Comparison of ENCODE assay signal across 30 cellular contexts in genomic region chr4:142100941-142101340, GRCh38.
DNase-seq lines count a peak whose midpoint lies in the region; ATAC-seq, FAIRE-seq and TF ChIP-seq lines count a peak whose summit lies in the region.
"Had no signal": no experiment of that assay in that cellular context is flagged by ENCODE, and none has a peak within 500 bp of the region (broad histone marks: within the 10 kb centered on the region; RNA-seq: fewer than 3 reads in every experiment).

No MANE protein-coding gene starts in this region.

- TF ChIP-seq CTCF in osteoblast (IDR thresholded peaks at IDR 0.05; ENCODE audit: extremely low read depth, low read depth, low read length), result no peak

- TF ChIP-seq POLR2A in GM12891 (IDR thresholded peaks at IDR 0.05; ENCODE audit: low read depth, low read length), result no peak

- no peak overlapping the region for H3K27ac ChIP-seq in osteoblast (ENCODE audit: low read depth, low read length)
- H3K27ac ChIP-seq: BLaER1 treated with 17β-estradiol and CSF1 and Interleukin-3, amounts not matched to agents 10 nM and 100 nM; RWPE1 had no signal

- no peaks in the 10 kb centered on the region for H3K79me2 ChIP-seq in osteoblast (ENCODE audit: insufficient read depth, low read length)

- no peaks in the 10 kb centered on the region for H3K9me3 Mint-ChIP-seq in activated naive CD4-positive, alpha-beta T cell treated with anti-CD3 and anti-CD28 coated beads, Interleukin-2, amount 50 U/mL, for 24 hours
- no peaks in the 10 kb centered on the region for H3K9me3 Mint-ChIP-seq in activated naive CD4-positive, alpha-beta T cell treated with anti-CD3 and anti-CD28 coated beads, Interleukin-2, amount 10 ng/mL, durations not matched to agents 7 days and 5 days
- H3K9me3 Mint-ChIP-seq in activated T-helper 17 cell treated with anti-CD3 and anti-CD28 coated beads, Interleukin-2, amount 50 U/mL, for 72 hours, result no peaks in the 10 kb centered on the region
- H3K9me3 Mint-ChIP-seq: CD8-positive, alpha-beta memory T cell had no signal

- no peak overlapping the region for H3K4me3 Mint-ChIP-seq in activated naive CD4-positive, alpha-beta T cell treated with anti-CD3 and anti-CD28 coated beads, Interleukin-2, amount 50 U/mL, for 24 hours
- no peak overlapping the region for H3K4me3 Mint-ChIP-seq in activated naive CD4-positive, alpha-beta T cell treated with anti-CD3 and anti-CD28 coated beads, Interleukin-2, amount 10 ng/mL, durations not matched to agents 7 days and 5 days
- no peak overlapping the region for H3K4me3 Mint-ChIP-seq in activated T-helper 17 cell treated with anti-CD3 and anti-CD28 coated beads, Interleukin-2, amount 50 U/mL, for 72 hours
- H3K4me3 Mint-ChIP-seq: CD8-positive, alpha-beta memory T cell had no signal

- H3K9me3 ChIP-seq in osteoblast (ENCODE audit: low read depth, low read length), result no peaks in the 10 kb centered on the region
- H3K9me3 ChIP-seq: BLaER1 treated with 17β-estradiol and CSF1 and Interleukin-3, amounts not matched to agents 10 nM and 100 nM had no signal

- H3K27ac Mint-ChIP-seq in activated naive CD4-positive, alpha-beta T cell treated with anti-CD3 and anti-CD28 coated beads, Interleukin-2, amount 50 U/mL, for 24 hours, result peak overlapping the region; percentile 5
- no peak overlapping the region for H3K27ac Mint-ChIP-seq in activated naive CD4-positive, alpha-beta T cell treated with anti-CD3 and anti-CD28 coated beads, Interleukin-2, amount 10 ng/mL, durations not matched to agents 7 days and 5 days
- H3K27ac Mint-ChIP-seq in activated T-helper 17 cell treated with anti-CD3 and anti-CD28 coated beads, Interleukin-2, amount 50 U/mL, for 72 hours, result peak overlapping the region; percentile 67

- H3K4me2 ChIP-seq in osteoblast (ENCODE audit: insufficient read depth, low read length), result no peak overlapping the region
- H3K4me2 ChIP-seq: BLaER1 treated with 17β-estradiol and CSF1 and Interleukin-3, amounts not matched to agents 10 nM and 100 nM had no signal

- CTCF ChIA-PET in activated naive CD4-positive, alpha-beta T cell treated with anti-CD3 and anti-CD28 coated beads, Interleukin-2, amount 10 ng/mL, durations not matched to agents 7 days and 5 days (lab: Charles Lee), result no interaction called here

- no peak for FAIRE-seq in GM12891 (lab: Jason Lieb, UNC)
- FAIRE-seq: A204.1, GM12892, H54, HepG2 had no signal

- no peak for DNase-seq in activated naive CD4-positive, alpha-beta T cell treated with anti-CD3 and anti-CD28 coated beads, Interleukin-2, amount 10 ng/mL, durations not matched to agents 7 days and 5 days
- DNase-seq in GM12891 (ENCODE audit: insufficient read length, low spot score) (no peak), osteoblast (ENCODE audit: insufficient read length, low spot score, missing footprints) (no peak), T-helper 9 cell (no peak)
- no peak for DNase-seq in stimulated activated CD4-positive, alpha-beta T cell treated with anti-CD3 and anti-CD28 coated beads, Interleukin-4, amount 100 ng/mL, for 1 hour
- DNase-seq: AML-193; CD8-positive, alpha-beta memory T cell; DMS 273 treated with DMSO at 0.1 percent for 48 hours; DMS79; EL; GDM1; Karpas-422; NCI-H1105; NCI-H1436 treated with DMSO at 0.1 percent for 48 hours; NCI-H187 treated with DMSO at 0.1 percent for 48 hours; NCI-H524 treated with DMSO at 0.1 percent for 48 hours; NCI-H774; NK-92 treated with Interleukin-12 subunit alpha and Interleukin-12 subunit beta, amount 100 ng/mL, for 24 hours; SHP77 treated with DMSO at 0.1 percent for 48 hours; SW 1271 had no signal

- H3K36me3 Mint-ChIP-seq in activated naive CD4-positive, alpha-beta T cell treated with anti-CD3 and anti-CD28 coated beads, Interleukin-2, amount 50 U/mL, for 24 hours, result peaks cover 24% of the 10 kb centered on the region
- H3K36me3 Mint-ChIP-seq in activated naive CD4-positive, alpha-beta T cell treated with anti-CD3 and anti-CD28 coated beads, Interleukin-2, amount 10 ng/mL, durations not matched to agents 7 days and 5 days, result peaks cover 41% of the 10 kb centered on the region
- H3K36me3 Mint-ChIP-seq in activated T-helper 17 cell treated with anti-CD3 and anti-CD28 coated beads, Interleukin-2, amount 50 U/mL, for 72 hours (ENCODE audit: low read depth), result peaks cover 63% of the 10 kb centered on the region

- H3K4me1 Mint-ChIP-seq in activated naive CD4-positive, alpha-beta T cell treated with anti-CD3 and anti-CD28 coated beads, Interleukin-2, amount 50 U/mL, for 24 hours, result peaks cover 17% of the 10 kb centered on the region
- H3K4me1 Mint-ChIP-seq in activated naive CD4-positive, alpha-beta T cell treated with anti-CD3 and anti-CD28 coated beads, Interleukin-2, amount 10 ng/mL, durations not matched to agents 7 days and 5 days, result no peaks in the 10 kb centered on the region
- H3K4me1 Mint-ChIP-seq in activated T-helper 17 cell treated with anti-CD3 and anti-CD28 coated beads, Interleukin-2, amount 50 U/mL, for 72 hours, result peaks cover 10% of the 10 kb centered on the region

- ATAC-seq in activated T-helper 17 cell treated with anti-CD3 and anti-CD28 coated beads, Interleukin-2, amount 50 U/mL, for 72 hours (replicated peaks), result no peak
- ATAC-seq in GM18870 (IDR thresholded peaks at IDR 0.05; ENCODE audit: unreplicated experiment), result no peak
- ATAC-seq: HepG2, Panc1 had no signal

- H3K27me3 ChIP-seq in osteoblast (ENCODE audit: insufficient read depth, low read length), result no peaks in the 10 kb centered on the region
- H3K27me3 ChIP-seq: BLaER1 treated with 17β-estradiol and CSF1 and Interleukin-3, amounts not matched to agents 10 nM and 100 nM had no signal

- no peaks in the 10 kb centered on the region for H3K27me3 Mint-ChIP-seq in activated naive CD4-positive, alpha-beta T cell treated with anti-CD3 and anti-CD28 coated beads, Interleukin-2, amount 50 U/mL, for 24 hours
- H3K27me3 Mint-ChIP-seq in activated naive CD4-positive, alpha-beta T cell treated with anti-CD3 and anti-CD28 coated beads, Interleukin-2, amount 10 ng/mL, durations not matched to agents 7 days and 5 days, result no peaks in the 10 kb centered on the region
- no peaks in the 10 kb centered on the region for H3K27me3 Mint-ChIP-seq in activated T-helper 17 cell treated with anti-CD3 and anti-CD28 coated beads, Interleukin-2, amount 50 U/mL, for 72 hours
- H3K27me3 Mint-ChIP-seq: CD8-positive, alpha-beta memory T cell had no signal

- no peaks in the 10 kb centered on the region for H4K20me1 ChIP-seq in osteoblast (ENCODE audit: insufficient read depth, low read length)
- H4K20me1 ChIP-seq: BLaER1 treated with 17β-estradiol and CSF1 and Interleukin-3, amounts not matched to agents 10 nM and 100 nM had no signal

- no peak overlapping the region for H3K4me3 ChIP-seq in osteoblast (ENCODE audit: insufficient read depth, low read length)
- H3K4me3 ChIP-seq: BLaER1 treated with 17β-estradiol and CSF1 and Interleukin-3, amounts not matched to agents 10 nM and 100 nM had no signal

- peak overlapping the region; percentile 57 for H2AFZ ChIP-seq in osteoblast (ENCODE audit: low read length)

- H3K36me3 ChIP-seq in osteoblast (ENCODE audit: insufficient read depth, low read length), result no peaks in the 10 kb centered on the region
- H3K36me3 ChIP-seq: BLaER1 treated with 17β-estradiol and CSF1 and Interleukin-3, amounts not matched to agents 10 nM and 100 nM had no signal

- H3K4me1 ChIP-seq in osteoblast (ENCODE audit: insufficient read depth, low read length), result peaks cover 9% of the 10 kb centered on the region

TF ChIP-seq in GM12891, 5 proteins besides CTCF, POLR2A, EP300 and RAD21:
- TF ChIP-seq SPI1 (IDR thresholded peaks at IDR 0.05; ENCODE audit: low read depth, low read length) (peak; percentile 31; the same call in 1 of the 2 replicates), TAF1 (IDR thresholded peaks at IDR 0.05; ENCODE audit: low read depth, low read length) (no peak)
